30 cellular contexts compared by ENCODE assay signal in genomic region chr9:32180597-32180996, GRCh38.
"Had no signal": no experiment of that assay in that cellular context is flagged by ENCODE, and none has a peak within 500 bp of the region (broad histone marks: within the 10 kb centered on the region; RNA-seq: fewer than 3 reads in every experiment).

No MANE protein-coding gene starts in this region.

- H3K36me3 ChIP-seq: brain microvascular endothelial cell had no signal

- H3K4me2 ChIP-seq: PC-9 had no signal

- H3K27me3 ChIP-seq: brain microvascular endothelial cell had no signal

- ATAC-seq: activated CD8-positive, alpha-beta memory T cell treated with anti-CD3 and anti-CD28 coated beads, Interleukin-2, amount 10 ng/mL, durations not matched to agents 7 days and 5 days; activated naive CD8-positive, alpha-beta T cell treated with anti-CD3 and anti-CD28 coated beads, Interleukin-2, amount 50 U/mL, for 24 hours; K562; Right ventricle myocardium inferior had no signal

- H3K4me3 ChIP-seq: K562, PC-9 had no signal

- DNase-seq: activated B cell treated with CpG ODN at 0.5 μM for 24 hours; activated CD4-positive, alpha-beta memory T cell treated with anti-CD3 and anti-CD28 coated beads, Interleukin-2, amount 10 ng/mL, durations not matched to agents 7 days and 5 days; activated CD4-positive, alpha-beta T cell treated with anti-CD3 and anti-CD28 coated beads for 4 hours; activated CD4-positive, alpha-beta T cell treated with anti-CD3 and anti-CD28 coated beads, Interleukin-2, amount 50 U/mL, for 1 hour; activated CD4-positive, CD25-positive, alpha-beta regulatory T cell treated with anti-CD3 and anti-CD28 coated beads, Interleukin-2, amount 50 U/mL, for 72 hours; activated CD8-positive, alpha-beta memory T cell treated with anti-CD3 and anti-CD28 coated beads for 24 hours; activated CD8-positive, alpha-beta memory T cell treated with anti-CD3 and anti-CD28 coated beads, Interleukin-2, amount 10 ng/mL, durations not matched to agents 7 days and 5 days; activated CD8-positive, alpha-beta memory T cell treated with anti-CD3 and anti-CD28 coated beads, Interleukin-2, amount 50 U/mL, for 48 hours; activated effector memory CD4-positive, alpha-beta T cell treated with Interleukin-2 at 50 U/mL for 16 hours; activated naive CD4-positive, alpha-beta T cell treated with anti-CD3 and anti-CD28 coated beads, Interleukin-2, amount 10 ng/mL, durations not matched to agents 7 days and 5 days; activated naive CD8-positive, alpha-beta T cell treated with anti-CD3 and anti-CD28 coated beads, Interleukin-2, amount 50 U/mL, for 24 hours; activated T-cell treated with anti-CD3 and anti-CD28 coated beads, Interleukin-2, amount 50 U/mL, for 48 hours; aorta; brain microvascular endothelial cell; central memory CD4-positive, alpha-beta T cell; IMR-90; NCI-H146; NCI-H1930; NCI-H2107; NCI-H226; NCI-H69; PC-9; SW 1271; T-helper 1 cell; T-helper 2 cell; T-helper 9 cell had no signal

- H3K27ac ChIP-seq: brain microvascular endothelial cell, PC-9, RWPE1, VCaP had no signal

- H2AFZ ChIP-seq: PC-9 had no signal
